In genomic region chr6:92977018-92977417, GRCh38 we compare ENCODE assay signal across 20 cellular contexts.
"Had no signal": no experiment of that assay in that cellular context is flagged by ENCODE, and none has a peak within 500 bp of the region (broad histone marks: within the 10 kb centered on the region; RNA-seq: fewer than 3 reads in every experiment).

No MANE protein-coding gene starts in this region.

- ATAC-seq: activated CD8-positive, alpha-beta memory T cell treated with anti-CD3 and anti-CD28 coated beads, Interleukin-2, amount 10 ng/mL, durations not matched to agents 7 days and 5 days; heart right ventricle; left ventricle myocardium superior; stimulated activated naive CD8-positive, alpha-beta T cell treated with anti-CD3 and anti-CD28 coated beads, Interleukin-15, amount 100 ng/mL, for 72 hours had no signal

- H3K27ac ChIP-seq: esophagus muscularis mucosa, heart right ventricle, right atrium auricular region, suprapubic skin, transverse colon, vagina had no signal

- DNase-seq: activated CD4-positive, alpha-beta memory T cell treated with anti-CD3 and anti-CD28 coated beads, Interleukin-2, amount 10 ng/mL, durations not matched to agents 7 days and 5 days; activated CD4-positive, alpha-beta T cell treated with anti-CD3 and anti-CD28 coated beads for 48 hours; activated CD4-positive, CD25-positive, alpha-beta regulatory T cell; activated CD8-positive, alpha-beta memory T cell treated with anti-CD3 and anti-CD28 coated beads, Interleukin-2, amount 10 ng/mL, durations not matched to agents 7 days and 5 days; activated naive CD4-positive, alpha-beta T cell; activated naive CD8-positive, alpha-beta T cell treated with anti-CD3 and anti-CD28 coated beads for 36 hours; amniotic stem cell; effector CD8-positive, alpha-beta T cell; heart right ventricle; immature natural killer cell; kidney glomerular epithelial cell; left ventricle myocardium superior; occipital lobe; stimulated activated naive CD8-positive, alpha-beta T cell treated with anti-CD3 and anti-CD28 coated beads, Interleukin-15, amount 100 ng/mL, for 72 hours; transverse colon had no signal

- H3K9me3 ChIP-seq: esophagus muscularis mucosa, right atrium auricular region, suprapubic skin, transverse colon, vagina had no signal

- H3K27me3 Mint-ChIP-seq: activated CD4-positive, alpha-beta memory T cell treated with anti-CD3 and anti-CD28 coated beads, Interleukin-2, amount 10 ng/mL, durations not matched to agents 7 days and 5 days; activated CD8-positive, alpha-beta memory T cell treated with anti-CD3 and anti-CD28 coated beads, Interleukin-2, amount 10 ng/mL, durations not matched to agents 7 days and 5 days; activated naive CD8-positive, alpha-beta T cell treated with anti-CD3 and anti-CD28 coated beads for 36 hours; progenitor cell of endocrine pancreas; stimulated activated naive CD8-positive, alpha-beta T cell treated with anti-CD3 and anti-CD28 coated beads, Interleukin-15, amount 100 ng/mL, for 72 hours had no signal

- H3K4me1 Mint-ChIP-seq: activated CD4-positive, alpha-beta memory T cell treated with anti-CD3 and anti-CD28 coated beads, Interleukin-2, amount 10 ng/mL, durations not matched to agents 7 days and 5 days; activated CD8-positive, alpha-beta memory T cell treated with anti-CD3 and anti-CD28 coated beads, Interleukin-2, amount 10 ng/mL, durations not matched to agents 7 days and 5 days; activated naive CD8-positive, alpha-beta T cell treated with anti-CD3 and anti-CD28 coated beads for 36 hours; immature natural killer cell; stimulated activated naive CD8-positive, alpha-beta T cell treated with anti-CD3 and anti-CD28 coated beads, Interleukin-15, amount 100 ng/mL, for 72 hours had no signal

- H3K27ac Mint-ChIP-seq: activated CD4-positive, alpha-beta memory T cell treated with anti-CD3 and anti-CD28 coated beads, Interleukin-2, amount 10 ng/mL, durations not matched to agents 7 days and 5 days; activated CD8-positive, alpha-beta memory T cell treated with anti-CD3 and anti-CD28 coated beads, Interleukin-2, amount 10 ng/mL, durations not matched to agents 7 days and 5 days; activated naive CD8-positive, alpha-beta T cell treated with anti-CD3 and anti-CD28 coated beads for 36 hours; immature natural killer cell; progenitor cell of endocrine pancreas; stimulated activated naive CD8-positive, alpha-beta T cell treated with anti-CD3 and anti-CD28 coated beads, Interleukin-15, amount 100 ng/mL, for 72 hours had no signal

- H3K4me1 ChIP-seq: esophagus muscularis mucosa, heart right ventricle, right atrium auricular region, suprapubic skin, transverse colon, vagina had no signal

- H3K4me3 ChIP-seq: esophagus muscularis mucosa, heart right ventricle, right atrium auricular region, suprapubic skin, transverse colon, vagina had no signal

- H3K36me3 Mint-ChIP-seq: activated CD8-positive, alpha-beta memory T cell treated with anti-CD3 and anti-CD28 coated beads, Interleukin-2, amount 10 ng/mL, durations not matched to agents 7 days and 5 days; activated naive CD8-positive, alpha-beta T cell treated with anti-CD3 and anti-CD28 coated beads for 36 hours had no signal

- H3K36me3 ChIP-seq: esophagus muscularis mucosa, heart right ventricle, right atrium auricular region, suprapubic skin, transverse colon, vagina had no signal

- H3K9me3 Mint-ChIP-seq: activated naive CD8-positive, alpha-beta T cell treated with anti-CD3 and anti-CD28 coated beads for 36 hours had no signal

- H3K4me3 Mint-ChIP-seq: activated CD4-positive, alpha-beta memory T cell treated with anti-CD3 and anti-CD28 coated beads, Interleukin-2, amount 10 ng/mL, durations not matched to agents 7 days and 5 days; activated CD8-positive, alpha-beta memory T cell treated with anti-CD3 and anti-CD28 coated beads, Interleukin-2, amount 10 ng/mL, durations not matched to agents 7 days and 5 days; activated naive CD8-positive, alpha-beta T cell treated with anti-CD3 and anti-CD28 coated beads for 36 hours; immature natural killer cell; stimulated activated naive CD8-positive, alpha-beta T cell treated with anti-CD3 and anti-CD28 coated beads, Interleukin-15, amount 100 ng/mL, for 72 hours had no signal

- H3K27me3 ChIP-seq: esophagus muscularis mucosa, heart right ventricle, right atrium auricular region, suprapubic skin, transverse colon, vagina had no signal
